In the genomic region with DNA sequence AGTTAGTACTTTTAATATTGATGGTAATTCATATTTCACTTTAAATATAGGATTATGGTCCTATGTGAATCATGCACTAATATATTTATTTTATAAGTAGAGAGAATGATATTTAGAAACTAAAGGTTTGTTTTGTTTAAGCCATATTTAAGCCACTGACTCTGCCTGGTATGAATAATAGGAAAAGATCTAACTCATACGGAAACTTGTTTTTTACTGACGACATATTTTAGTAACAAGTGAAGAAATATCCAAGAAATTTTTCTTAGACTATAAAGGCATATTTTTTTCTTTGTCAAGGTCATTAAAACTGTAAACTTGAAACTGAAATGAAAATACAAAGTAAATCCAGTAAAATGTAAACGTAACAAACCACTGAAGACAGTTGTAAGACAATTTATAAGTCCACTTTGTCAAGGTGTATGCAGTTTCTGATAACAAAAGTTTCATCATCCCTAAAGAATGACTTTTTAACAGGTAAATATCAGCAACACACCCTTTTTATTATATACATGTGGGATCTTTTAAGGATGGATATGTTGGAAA, we compare ENCODE assay signal across 16 cellular contexts.
A peak's percentile ranks its signal among the peaks of the same experiment; 100 is the strongest.
DNase-seq lines count a peak whose midpoint lies in the region; ATAC-seq and TF ChIP-seq lines count a peak whose summit lies in the region.
"Had no signal": no experiment of that assay in that cellular context is flagged by ENCODE, and none has a peak within 500 bp of the region (broad histone marks: within the 10 kb centered on the region; RNA-seq: fewer than 3 reads in every experiment).

No MANE protein-coding gene starts in this region.

- no peak for TF ChIP-seq CTCF in RWPE1 (conservative IDR thresholded peaks at IDR 0.05; ENCODE audit: low read depth)

- peak; percentile 75 to 86 for ATAC-seq in activated T-cell treated with anti-CD3 and anti-CD28 coated beads, Interleukin-2, amount 50 U/mL, for 72 hours (replicated peaks in 1 of 2)
- ATAC-seq in GM21737 (IDR thresholded peaks at IDR 0.05; ENCODE audit: unreplicated experiment): peak; percentile 29
- peak; percentile 6 for ATAC-seq in HG03139 (IDR thresholded peaks at IDR 0.05; ENCODE audit: unreplicated experiment)
- ATAC-seq: mucosa of descending colon had no signal

- H3K27ac Mint-ChIP-seq in activated T-cell treated with anti-CD3 and anti-CD28 coated beads, Interleukin-2, amount 50 U/mL, for 72 hours: peak overlapping the region; percentile 82
- H3K27ac Mint-ChIP-seq: HFFc6 had no signal

- H3K27ac ChIP-seq in RWPE1: no peak overlapping the region
- H3K27ac ChIP-seq: thyroid gland had no signal

- POLR2A ChIA-PET in RWPE1 (lab: Yijun Ruan, JAX; ENCODE audit: low non-redundant PET): no interaction called here

- H3K27me3 Mint-ChIP-seq in activated T-cell treated with anti-CD3 and anti-CD28 coated beads, Interleukin-2, amount 50 U/mL, for 72 hours (ENCODE audit: low read depth): no peaks in the 10 kb centered on the region

- CTCF ChIA-PET in RWPE1 (lab: Yijun Ruan, JAX): no interaction called here

- H3K4me3 Mint-ChIP-seq in activated T-cell treated with anti-CD3 and anti-CD28 coated beads, Interleukin-2, amount 50 U/mL, for 72 hours: peak overlapping the region; percentile 37 to 73
- H3K4me3 Mint-ChIP-seq: HFFc6 had no signal

- DNase-seq in activated T-cell treated with anti-CD3 and anti-CD28 coated beads, Interleukin-2, amount 50 U/mL, for 72 hours: no peak
- no peak for DNase-seq in activated T-cell treated with anti-CD3 and anti-CD28 coated beads, Interleukin-2, amount 50 U/mL, for 48 hours
- DNase-seq in iris pigment epithelial cell (ENCODE audit: low read depth): peak; percentile 19
- DNase-seq in RWPE1 (ENCODE audit: low spot score): no peak
- DNase-seq in SK-N-DZ (ENCODE audit: low spot score): no peak
- DNase-seq in NCI-H446 treated with DMSO at 0.1 percent for 48 hours (lab: John Stamatoyannopoulos, UW): no peak
- DNase-seq: activated CD8-positive, alpha-beta memory T cell treated with anti-CD3 and anti-CD28 coated beads, Interleukin-2, amount 50 U/mL, for 4 hours; head of caudate nucleus; HFFc6; mucosa of descending colon; NCI-H2171 treated with DMSO at 0.1 percent for 48 hours; SIG-M5; stimulated activated CD4-positive, alpha-beta T cell treated with anti-CD3 and anti-CD28 coated beads, Interleukin-15, amount 100 ng/mL, for 24 hours; thyroid gland had no signal

- H3K4me1 Mint-ChIP-seq in activated T-cell treated with anti-CD3 and anti-CD28 coated beads, Interleukin-2, amount 50 U/mL, for 72 hours (ENCODE audit: low read depth): peaks cover 24% of the 10 kb centered on the region

- peaks cover 2% of the 10 kb centered on the region in 2 donors for H3K36me3 Mint-ChIP-seq in activated T-cell treated with anti-CD3 and anti-CD28 coated beads, Interleukin-2, amount 50 U/mL, for 72 hours (ENCODE audit: insufficient read depth in 2 of 2)

- H3K9me3 Mint-ChIP-seq in activated T-cell treated with anti-CD3 and anti-CD28 coated beads, Interleukin-2, amount 50 U/mL, for 72 hours: no peaks in the 10 kb centered on the region
- H3K9me3 Mint-ChIP-seq: HFFc6 had no signal

Comparison
In these comparisons a context has a peak if more than half of its experiments do, and no peak if none do; other contexts are left out.
1. ATAC-seq: peak in every context shown above with its lines; median percentile 80 in activated T-cell treated with anti-CD3 and anti-CD28 coated beads, Interleukin-2, amount 50 U/mL, for 72 hours; 29 in GM21737; 6 in HG03139.